ENCODE assay signal across 1 cellular context in genomic region chr1:97726386-97726785, GRCh38.
TF ChIP-seq lines count a peak whose summit lies in the region.

No MANE protein-coding gene starts in this region.

TF ChIP-seq in IMR-90, 13 proteins besides CTCF, POLR2A, EP300 and RAD21 (continued from another document):
- TF ChIP-seq, protein P1, sequence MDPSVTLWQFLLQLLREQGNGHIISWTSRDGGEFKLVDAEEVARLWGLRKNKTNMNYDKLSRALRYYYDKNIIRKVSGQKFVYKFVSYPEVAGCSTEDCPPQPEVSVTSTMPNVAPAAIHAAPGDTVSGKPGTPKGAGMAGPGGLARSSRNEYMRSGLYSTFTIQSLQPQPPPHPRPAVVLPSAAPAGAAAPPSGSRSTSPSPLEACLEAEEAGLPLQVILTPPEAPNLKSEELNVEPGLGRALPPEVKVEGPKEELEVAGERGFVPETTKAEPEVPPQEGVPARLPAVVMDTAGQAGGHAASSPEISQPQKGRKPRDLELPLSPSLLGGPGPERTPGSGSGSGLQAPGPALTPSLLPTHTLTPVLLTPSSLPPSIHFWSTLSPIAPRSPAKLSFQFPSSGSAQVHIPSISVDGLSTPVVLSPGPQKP (IDR thresholded peaks at IDR 0.05; ENCODE audit: borderline replicate concordance, low read depth, low read length) = no peak
- TF ChIP-seq NFE2L2 (IDR thresholded peaks at IDR 0.05; ENCODE audit: low read depth, low read length) (no peak), BHLHE40 (IDR thresholded peaks at IDR 0.05; ENCODE audit: low read depth, low read length) (no peak), RCOR1 (IDR thresholded peaks at IDR 0.05; ENCODE audit: insufficient replicate concordance, low read length) (no peak), CHD1 (IDR thresholded peaks at IDR 0.05; ENCODE audit: low read depth, low read length) (no peak), MXI1 (IDR thresholded peaks at IDR 0.05; ENCODE audit: borderline replicate concordance, low read depth, low read length) (no peak)
